ENCODE assay signal across 1 cellular context in genomic region chr22:44686873-44687600, GRCh38.
TF ChIP-seq lines count a peak whose summit lies in the region.

No MANE protein-coding gene starts in this region.

TF ChIP-seq in HEK293, 187 proteins besides CTCF, POLR2A, EP300 and RAD21 (continued from another document):
- TF ChIP-seq KLF17 (tag by site-specific recombination; IDR thresholded peaks at IDR 0.05): peak; percentile 57; the same call in 1 of the 2 replicates
